ENCODE assay signal across 8 cellular contexts in genomic region chr2:168247341-168248305, GRCh38. TPM values are rescaled to one million over a fixed set of nuclear protein-coding genes. Genes with fewer than 3 reads are reported as not detected.
A peak's percentile ranks its signal among the peaks of the same experiment; 100 is the strongest.
DNase-seq lines count a peak whose midpoint lies in the region; ATAC-seq and TF ChIP-seq lines count a peak whose summit lies in the region.

Gene STK39, minus strand, starts transcription at chr2:168247595. Its CDS starts 160 bp downstream, at chr2:168247435.

- H3K4me3 ChIP-seq in dorsolateral prefrontal cortex (peak within 1 kb of the TSS; percentile 53 to 89 (median 78)), liver (ENCODE audit: low read depth in 1 of 3, low read length in 3 of 3) (peak within 1 kb of the TSS in 2 of 3 donors; percentile 45 to 88)

- H3K9ac ChIP-seq in liver (ENCODE audit: low read depth in 1 of 2, low read length in 2 of 2) = peak within 1 kb of the TSS in 1 of 2 donors; percentile 6

- peak; percentile 55 to 66 for DNase-seq in AML-193 (lab: John Stamatoyannopoulos, UW)
- peak; percentile 83 to 97 for DNase-seq in NCI-H526 (lab: John Stamatoyannopoulos, UW)
- peak; percentile 53 to 56 for DNase-seq in activated CD4-positive, alpha-beta T cell treated with anti-CD3 and anti-CD28 coated beads, Interleukin-2, amount 50 U/mL, for 24 hours (ENCODE audit: low read depth in 1 of 2, low spot score in 1 of 2)
- peak in 9 of 10 donors; percentile 39 to 79 (median 57) for DNase-seq in dorsolateral prefrontal cortex
- DNase-seq in stimulated activated CD4-positive, alpha-beta T cell treated with anti-CD3 and anti-CD28 coated beads, Interleukin-4, amount 100 ng/mL, for 24 hours = peak; percentile 73

- peaks cover 2 to 15% (median 10%) of the 10 kb centered on the region in 4 donors for H3K4me1 ChIP-seq in liver (ENCODE audit: control insufficient read depth in 4 of 4, insufficient read depth in 4 of 4, low read length in 3 of 4)

- ATAC-seq in GM19035 (IDR thresholded peaks at IDR 0.05; ENCODE audit: unreplicated experiment) = peak; percentile 76
- ATAC-seq in HG03354 (IDR thresholded peaks at IDR 0.05; ENCODE audit: poor library complexity, severe bottlenecking, unreplicated experiment) = peak; percentile 77

- no peaks in the 10 kb centered on the region for H3K27me3 ChIP-seq in dorsolateral prefrontal cortex
- H3K27me3 ChIP-seq in liver (ENCODE audit: control insufficient read depth in 4 of 4, insufficient read depth in 4 of 4, low read length in 3 of 4) = peaks cover 0 to 3% (median under 1%) of the 10 kb centered on the region in 4 donors

- intact Hi-C loops in dorsolateral prefrontal cortex (cut with DNase I) = loop anchor here (2.0 to 10.0 kb wide), 7 partner anchors 63 to 955 kb away; partner anchors contain the start of gene B3GALT1 (in 2 of the 2)

- TF ChIP-seq RAD21 in liver (IDR thresholded peaks at IDR 0.05) = no peak

- TF ChIP-seq CTCF in dorsolateral prefrontal cortex (IDR thresholded peaks at IDR 0.05 in 54 of 56, conservative IDR thresholded peaks at IDR 0.05 in 2 of 56; ENCODE audit: low read depth in 1 of 56, partially characterized antibody in 56 of 56) = peak in 34 of 56 donors; percentile 2 to 47 (median 20)
- no peak for TF ChIP-seq CTCF in liver (IDR thresholded peaks at IDR 0.05; ENCODE audit: low read depth, low read length, missing input control)

- H3K36me3 ChIP-seq in liver (ENCODE audit: control insufficient read depth in 4 of 4, insufficient read depth in 3 of 4, low read depth in 1 of 4, low read length in 3 of 4) = no peaks in the 10 kb centered on the region

- H3K27ac ChIP-seq in dorsolateral prefrontal cortex (peak within 1 kb of the TSS in 58 of 59 donors; percentile 67 to 95 (median 90)), liver (ENCODE audit: low read depth in 1 of 2, low read length in 2 of 2) (peak within 1 kb of the TSS in 1 of 2 donors; percentile 7)

- WGBS in liver = 2% methylated on average over 91 of the region's 91 CpGs

- no peaks in the 10 kb centered on the region for H3K9me3 ChIP-seq in liver (ENCODE audit: control insufficient read depth in 4 of 4, low read length in 3 of 4)

TF ChIP-seq in liver, 16 proteins besides CTCF, POLR2A, EP300 and RAD21:
- no peak for TF ChIP-seq SP1 (IDR thresholded peaks at IDR 0.05)
- TF ChIP-seq TAF1 (conservative IDR thresholded peaks at IDR 0.05) = no peak
- no peak for TF ChIP-seq NR2F2 (IDR thresholded peaks at IDR 0.05)
- TF ChIP-seq ZBTB33 (IDR thresholded peaks at IDR 0.05) = no peak
- no peak for TF ChIP-seq HNF4G (IDR thresholded peaks at IDR 0.05)
- TF ChIP-seq EGR1 (IDR thresholded peaks at IDR 0.05; ENCODE audit: low read depth in 2 of 2) = no peak
- TF ChIP-seq MAX (IDR thresholded peaks at IDR 0.05) = no peak
- no peak for TF ChIP-seq RXRA (IDR thresholded peaks at IDR 0.05)
- TF ChIP-seq REST (IDR thresholded peaks at IDR 0.05) = no peak
- TF ChIP-seq FOXA1 (IDR thresholded peaks at IDR 0.05) = no peak
- no peak for TF ChIP-seq FOXA2 (IDR thresholded peaks at IDR 0.05)
- TF ChIP-seq ATF3 (IDR thresholded peaks at IDR 0.05) = no peak
- no peak for TF ChIP-seq JUND (IDR thresholded peaks at IDR 0.05)
- no peak for TF ChIP-seq GABPA (IDR thresholded peaks at IDR 0.05 in 1 of 2, conservative IDR thresholded peaks at IDR 0.05 in 1 of 2)
- TF ChIP-seq YY1 (IDR thresholded peaks at IDR 0.05) = no peak
- no peak for TF ChIP-seq HNF4A (conservative IDR thresholded peaks at IDR 0.05)
TF ChIP-seq in liver: peak in this region for 0.

RNA-seq across cellular contexts. Expression of gene STK39, which starts in this region (rescaled TPM):
- total RNA-seq in dorsolateral prefrontal cortex (10 to 100 TPM; 43.5 to 93.5 (median 63.2) TPM), liver (1 to 10 TPM in 1 of 2 donors, under 1 TPM in 1; 0.92 to 1.8 TPM)
- polyA plus RNA-seq in liver = under 1 TPM; 0.29 to 0.53 TPM

Comparison
In these comparisons a context has a peak if more than half of its experiments do, and no peak if none do; other contexts are left out.
1. RNA of gene STK39 (total RNA-seq): 43.5 to 93.5 TPM in dorsolateral prefrontal cortex; 0.92 to 1.8 TPM in liver; every median in the first group is over 10 times any median in the second.
2. Peak in every context shown above with its lines, with median percentiles within 50 percentile points of each other: DNase-seq.